ENCODE assay signal across 13 cellular contexts in genomic region chr21:32807717-32808380, GRCh38. TPM values are rescaled to one million over a fixed set of nuclear protein-coding genes. Genes with fewer than 3 reads are reported as not detected.
DNase-seq lines count a peak whose midpoint lies in the region; ATAC-seq and TF ChIP-seq lines count a peak whose summit lies in the region.
"Had no signal": no experiment of that assay in that cellular context is flagged by ENCODE, and none has a peak within 500 bp of the region (broad histone marks: within the 10 kb centered on the region; RNA-seq: fewer than 3 reads in every experiment).

No MANE protein-coding gene starts in this region.

- no peaks in the 10 kb centered on the region for H3F3A ChIP-seq in GM23338 (replicated peaks; ENCODE audit: low read depth)

- no peak overlapping the region; the same call in 1 of the 2 replicates for H3K27ac Mint-ChIP-seq in GM23338
- H3K27ac Mint-ChIP-seq: activated CD8-positive, alpha-beta memory T cell treated with anti-CD3 and anti-CD28 coated beads, Interleukin-2, amount 10 ng/mL, durations not matched to agents 7 days and 5 days; stimulated activated effector memory CD8-positive, alpha-beta T cell treated with anti-CD3 and anti-CD28 coated beads, Interleukin-12 subunit alpha, Interleukin-12 subunit beta, amount 100 ng/mL, for 72 hours had no signal

- peaks cover 6% of the 10 kb centered on the region for H3K27me3 Mint-ChIP-seq in GM23338 (ENCODE audit: insufficient read depth, low read depth, poor library complexity)
- H3K27me3 Mint-ChIP-seq: activated CD8-positive, alpha-beta memory T cell treated with anti-CD3 and anti-CD28 coated beads, Interleukin-2, amount 10 ng/mL, durations not matched to agents 7 days and 5 days had no signal

- H4K20me1 ChIP-seq in GM23338 (replicated peaks; ENCODE audit: insufficient read depth), result no peaks in the 10 kb centered on the region

- H3K27ac ChIP-seq in GM23338 (ENCODE audit: low read depth), result no peak overlapping the region
- H3K27ac ChIP-seq in RWPE1, result no peak overlapping the region
- peak overlapping the region in 1 of 2 donors; percentile 26 for H3K27ac ChIP-seq in coronary artery

- H3K4me2 ChIP-seq in GM23338, result no peak overlapping the region

- H3K4me3 ChIP-seq in GM23338 (no peak overlapping the region), fibroblast of villous mesenchyme (ENCODE audit: low read depth, low read length) (no peak overlapping the region), lower leg skin (ENCODE audit: low read depth, poor library complexity, severe bottlenecking) (no peak overlapping the region), coronary artery (no peak overlapping the region)

- no peaks in the 10 kb centered on the region for H3K27me3 ChIP-seq in GM23338 (ENCODE audit: insufficient read depth)

- no peaks in the 10 kb centered on the region for H3K36me3 Mint-ChIP-seq in GM23338 (ENCODE audit: low read depth)
- H3K36me3 Mint-ChIP-seq: stimulated activated effector memory CD8-positive, alpha-beta T cell treated with anti-CD3 and anti-CD28 coated beads, Interleukin-12 subunit alpha, Interleukin-12 subunit beta, amount 100 ng/mL, for 72 hours had no signal

- no peaks in the 10 kb centered on the region; the same call in 2 of the 3 replicates for H3K9me3 Mint-ChIP-seq in GM23338
- H3K9me3 Mint-ChIP-seq: stimulated activated effector memory CD8-positive, alpha-beta T cell treated with anti-CD3 and anti-CD28 coated beads, Interleukin-12 subunit alpha, Interleukin-12 subunit beta, amount 100 ng/mL, for 72 hours had no signal

- H3K4me3 Mint-ChIP-seq in GM23338, result no peak overlapping the region
- H3K4me3 Mint-ChIP-seq: activated CD8-positive, alpha-beta memory T cell treated with anti-CD3 and anti-CD28 coated beads, Interleukin-2, amount 10 ng/mL, durations not matched to agents 7 days and 5 days; stimulated activated effector memory CD8-positive, alpha-beta T cell treated with anti-CD3 and anti-CD28 coated beads, Interleukin-12 subunit alpha, Interleukin-12 subunit beta, amount 100 ng/mL, for 72 hours had no signal

- no peak for TF ChIP-seq CTCF in GM23338 (conservative IDR thresholded peaks at IDR 0.05; ENCODE audit: low read depth in 2 of 2)
- no peak for TF ChIP-seq CTCF in RWPE1 (conservative IDR thresholded peaks at IDR 0.05; ENCODE audit: low read depth)
- no peak for TF ChIP-seq CTCF in fibroblast of villous mesenchyme (IDR thresholded peaks at IDR 0.05; ENCODE audit: insufficient read depth, low read depth, low read length)
- no peak for TF ChIP-seq CTCF in lower leg skin (IDR thresholded peaks at IDR 0.05)
- TF ChIP-seq CTCF in coronary artery (IDR thresholded peaks at IDR 0.05), result no peak

- no peaks in the 10 kb centered on the region for H3K9me2 ChIP-seq in GM23338 (ENCODE audit: insufficient read depth)

- H3K4me1 ChIP-seq in GM23338 (ENCODE audit: insufficient read depth), result peaks cover 4% of the 10 kb centered on the region; the same call in 1 of the 2 replicates

- CTCF ChIA-PET in RWPE1 (lab: Yijun Ruan, JAX), result no interaction called here

- WGBS in lower leg skin, 2 donors, result 75 to 78% methylated on average over 5 of the region's 5 CpGs

- ATAC-seq in GM23338, result no peak
- ATAC-seq in HG03432 (IDR thresholded peaks at IDR 0.05; ENCODE audit: unreplicated experiment), result no peak
- no peak for ATAC-seq in GM19452 (IDR thresholded peaks at IDR 0.05; ENCODE audit: unreplicated experiment)
- ATAC-seq: activated CD8-positive, alpha-beta memory T cell treated with anti-CD3 and anti-CD28 coated beads, Interleukin-2, amount 10 ng/mL, durations not matched to agents 7 days and 5 days; SK-N-SH treated with all-trans-retinoic acid at 6 μM for 48 hours had no signal

- peak overlapping the region; percentile 19; the same call in 1 of the 2 replicates for H2AFZ ChIP-seq in GM23338

- peaks cover 16% of the 10 kb centered on the region for H3K4me1 Mint-ChIP-seq in GM23338

- DNase-seq in GM23338 (ENCODE audit: low spot score), result no peak
- DNase-seq in RWPE1 (ENCODE audit: low spot score), result peak; percentile 30
- DNase-seq in fibroblast of villous mesenchyme (ENCODE audit: low read depth), result peak; percentile 28
- DNase-seq in renal cortical epithelial cell (ENCODE audit: low read depth), result peak; percentile 90
- no peak for DNase-seq in lower leg skin (ENCODE audit: low spot score in 2 of 2)
- no peak for DNase-seq in coronary artery (ENCODE audit: low spot score)
- DNase-seq: activated CD8-positive, alpha-beta memory T cell treated with anti-CD3 and anti-CD28 coated beads, Interleukin-2, amount 10 ng/mL, durations not matched to agents 7 days and 5 days; DND-41; NCI-H2107 had no signal

- POLR2A ChIA-PET in RWPE1 (lab: Yijun Ruan, JAX; ENCODE audit: low non-redundant PET), result interaction anchor here (0.6 to 0.7 kb wide), 2 partner anchors 83 to 389 kb away, joined by 5 to 6 read pairs; no protein-coding TSS in a partner anchor

- TF ChIP-seq POLR2A in lower leg skin (IDR thresholded peaks at IDR 0.05), result no peak

- intact Hi-C loops in lower leg skin (cut with DNase I; ENCODE audit: low total_unique reads), result no loop called here

- H3K79me2 ChIP-seq in GM23338 (replicated peaks; ENCODE audit: insufficient read depth), result no peaks in the 10 kb centered on the region

- H3K36me3 ChIP-seq in GM23338 (ENCODE audit: insufficient read depth), result no peaks in the 10 kb centered on the region

TF ChIP-seq in GM23338, 12 proteins besides CTCF, POLR2A, EP300 and RAD21 (continues in another document):
- no peak for TF ChIP-seq NANOG (IDR thresholded peaks at IDR 0.05; ENCODE audit: borderline replicate concordance)
- TF ChIP-seq POLR2AphosphoS5 (IDR thresholded peaks at IDR 0.05; ENCODE audit: low read depth), result no peak
- TF ChIP-seq JUNB (IDR thresholded peaks at IDR 0.05; ENCODE audit: unreplicated experiment), result no peak
- TF ChIP-seq, protein P1, sequence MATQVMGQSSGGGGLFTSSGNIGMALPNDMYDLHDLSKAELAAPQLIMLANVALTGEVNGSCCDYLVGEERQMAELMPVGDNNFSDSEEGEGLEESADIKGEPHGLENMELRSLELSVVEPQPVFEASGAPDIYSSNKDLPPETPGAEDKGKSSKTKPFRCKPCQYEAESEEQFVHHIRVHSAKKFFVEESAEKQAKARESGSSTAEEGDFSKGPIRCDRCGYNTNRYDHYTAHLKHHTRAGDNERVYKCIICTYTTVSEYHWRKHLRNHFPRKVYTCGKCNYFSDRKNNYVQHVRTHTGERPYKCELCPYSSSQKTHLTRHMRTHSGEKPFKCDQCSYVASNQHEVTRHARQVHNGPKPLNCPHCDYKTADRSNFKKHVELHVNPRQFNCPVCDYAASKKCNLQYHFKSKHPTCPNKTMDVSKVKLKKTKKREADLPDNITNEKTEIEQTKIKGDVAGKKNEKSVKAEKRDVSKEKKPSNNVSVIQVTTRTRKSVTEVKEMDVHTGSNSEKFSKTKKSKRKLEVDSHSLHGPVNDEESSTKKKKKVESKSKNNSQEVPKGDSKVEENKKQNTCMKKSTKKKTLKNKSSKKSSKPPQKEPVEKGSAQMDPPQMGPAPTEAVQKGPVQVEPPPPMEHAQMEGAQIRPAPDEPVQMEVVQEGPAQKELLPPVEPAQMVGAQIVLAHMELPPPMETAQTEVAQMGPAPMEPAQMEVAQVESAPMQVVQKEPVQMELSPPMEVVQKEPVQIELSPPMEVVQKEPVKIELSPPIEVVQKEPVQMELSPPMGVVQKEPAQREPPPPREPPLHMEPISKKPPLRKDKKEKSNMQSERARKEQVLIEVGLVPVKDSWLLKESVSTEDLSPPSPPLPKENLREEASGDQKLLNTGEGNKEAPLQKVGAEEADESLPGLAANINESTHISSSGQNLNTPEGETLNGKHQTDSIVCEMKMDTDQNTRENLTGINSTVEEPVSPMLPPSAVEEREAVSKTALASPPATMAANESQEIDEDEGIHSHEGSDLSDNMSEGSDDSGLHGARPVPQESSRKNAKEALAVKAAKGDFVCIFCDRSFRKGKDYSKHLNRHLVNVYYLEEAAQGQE (IDR thresholded peaks at IDR 0.05; ENCODE audit: unreplicated experiment), result no peak
- no peak for TF ChIP-seq ZNF114 (CRISPR knock-in tag; IDR thresholded peaks at IDR 0.05)
- TF ChIP-seq EZH2phosphoT487 (IDR thresholded peaks at IDR 0.05; ENCODE audit: unreplicated experiment), result no peak
- no peak for TF ChIP-seq ZNF331 (CRISPR knock-in tag; IDR thresholded peaks at IDR 0.05; ENCODE audit: low read depth)
- TF ChIP-seq STAT1 (IDR thresholded peaks at IDR 0.05; ENCODE audit: unreplicated experiment), result no peak
- TF ChIP-seq CREB1 (CRISPR knock-in tag; IDR thresholded peaks at IDR 0.05; ENCODE audit: low read depth), result no peak
- TF ChIP-seq, protein P2, sequence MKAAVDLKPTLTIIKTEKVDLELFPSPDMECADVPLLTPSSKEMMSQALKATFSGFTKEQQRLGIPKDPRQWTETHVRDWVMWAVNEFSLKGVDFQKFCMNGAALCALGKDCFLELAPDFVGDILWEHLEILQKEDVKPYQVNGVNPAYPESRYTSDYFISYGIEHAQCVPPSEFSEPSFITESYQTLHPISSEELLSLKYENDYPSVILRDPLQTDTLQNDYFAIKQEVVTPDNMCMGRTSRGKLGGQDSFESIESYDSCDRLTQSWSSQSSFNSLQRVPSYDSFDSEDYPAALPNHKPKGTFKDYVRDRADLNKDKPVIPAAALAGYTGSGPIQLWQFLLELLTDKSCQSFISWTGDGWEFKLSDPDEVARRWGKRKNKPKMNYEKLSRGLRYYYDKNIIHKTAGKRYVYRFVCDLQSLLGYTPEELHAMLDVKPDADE (IDR thresholded peaks at IDR 0.05), result no peak
- no peak for TF ChIP-seq EZH2 (IDR thresholded peaks at IDR 0.05; ENCODE audit: low read depth, unreplicated experiment)

RNA-seq across cellular contexts. Expression of gene PAXBP1, which starts 36.3 kb away (rescaled TPM):
- 61.8 and 74.4 TPM in 2 replicates for total RNA-seq in GM23338 (2014; rRNA removed; shearing (Covaris generic))
- polyA plus RNA-seq in GM23338 (2016; fragmentation: Nextera tagmentation; extraction: Ambion mirVana), result 26.5 and 35.8 TPM in 2 replicates
- total RNA-seq in fibroblast of villous mesenchyme, result 28.0 and 35.8 TPM in 2 replicates
- 15.6 and 30.4 TPM in 2 replicates for total RNA-seq in renal cortical epithelial cell
- total RNA-seq in lower leg skin, result 10 to 100 TPM; 21.3 to 32.6 (median 27.6) TPM

Comparison
In these comparisons a context has a peak if more than half of its experiments do, and no peak if none do; other contexts are left out.
1. DNase-seq: peak in RWPE1 (single experiment), fibroblast of villous mesenchyme (single experiment) and renal cortical epithelial cell (single experiment); none in GM23338 (single experiment), lower leg skin (0 of 2) and coronary artery (single experiment).